In genomic region chr10:122307669-122308486, GRCh38 we compare ENCODE assay signal across 8 cellular contexts. TPM values are rescaled to one million over a fixed set of nuclear protein-coding genes. Genes with fewer than 3 reads are reported as not detected.
DNase-seq lines count a peak whose midpoint lies in the region; ATAC-seq and TF ChIP-seq lines count a peak whose summit lies in the region.

No MANE protein-coding gene starts in this region.

- no peaks in the 10 kb centered on the region for H3K27me3 Mint-ChIP-seq in chondrocyte (ENCODE audit: low read depth)

- H3K9me3 Mint-ChIP-seq in chondrocyte (ENCODE audit: low read depth), result peaks cover 8% of the 10 kb centered on the region

- peak overlapping the region; percentile 96 for H3K27ac Mint-ChIP-seq in chondrocyte (ENCODE audit: unreplicated experiment)

- intact Hi-C loops in vagina (cut with DNase I), result no loop called here

- no peaks in the 10 kb centered on the region for H3K4me1 ChIP-seq in HUES64 (ENCODE audit: insufficient read depth, low read length)
- H3K4me1 ChIP-seq in lung (ENCODE audit: control insufficient read depth in 2 of 2, insufficient read depth in 2 of 2, low read length in 2 of 2), result peaks cover 7 to 9% of the 10 kb centered on the region in 2 donors
- peaks cover 40% of the 10 kb centered on the region for H3K4me1 ChIP-seq in vagina

- no peak for DNase-seq in chondrocyte (ENCODE audit: low spot score)
- peak; percentile 48 for DNase-seq in lung (ENCODE audit: low spot score)
- DNase-seq in vagina (ENCODE audit: extremely low spot score in 2 of 2), result peak; percentile 70 to 90
- no peak for DNase-seq in activated CD8-positive, alpha-beta memory T cell treated with anti-CD3 and anti-CD28 coated beads, Interleukin-2, amount 50 U/mL, for 4 hours

- TF ChIP-seq CTCF in chondrocyte (IDR thresholded peaks at IDR 0.05) (no peak), lung (IDR thresholded peaks at IDR 0.05; ENCODE audit: control extremely low read depth, extremely low read depth) (no peak), vagina (IDR thresholded peaks at IDR 0.05) (no peak)

- H3K9me3 ChIP-seq in HUES64 (ENCODE audit: insufficient read depth, low read depth, low read length) (0 out of 2 replicates have a peak, but pooled peaks cover 3% of the 10 kb centered on the region), lung (ENCODE audit: control insufficient read depth in 2 of 2, insufficient read depth in 1 of 2, low read length in 1 of 2) (no peaks in the 10 kb centered on the region), vagina (no peaks in the 10 kb centered on the region)

- WGBS in HUES64, result 83% methylated on average over 15 of the region's 15 CpGs
- 50 to 55% methylated on average over 15 of the region's 15 CpGs for WGBS in lung, 2 donors

- H3K27me3 ChIP-seq in HUES64 (ENCODE audit: insufficient read depth, low read length) (no peaks in the 10 kb centered on the region), lung (ENCODE audit: control insufficient read depth, insufficient read depth) (no peaks in the 10 kb centered on the region), vagina (no peaks in the 10 kb centered on the region)

- H3K4me1 Mint-ChIP-seq in chondrocyte (ENCODE audit: low read depth), result peaks cover 55% of the 10 kb centered on the region

- peaks cover 1% of the 10 kb centered on the region for H3K36me3 Mint-ChIP-seq in chondrocyte (ENCODE audit: low read depth)

- H3K4me3 Mint-ChIP-seq in chondrocyte (ENCODE audit: unreplicated experiment), result peak overlapping the region; percentile 52

- H3K27ac ChIP-seq in HUES64 (ENCODE audit: low read depth, low read length) (0 out of 2 replicates have a peak overlapping the region, but pooled peaks have one; percentile 29), lung (ENCODE audit: low read depth in 1 of 2, low read length in 1 of 2) (peak overlapping the region; percentile 3 to 88), vagina (peak overlapping the region; percentile 83)

- H3K4me3 ChIP-seq in HUES64 (ENCODE audit: low read length), result no peak overlapping the region
- H3K4me3 ChIP-seq in lung, result no peak overlapping the region
- H3K4me3 ChIP-seq in vagina, result peak overlapping the region; percentile 3 to 19

- H3K9ac ChIP-seq in HUES64 (ENCODE audit: low read depth, low read length), result no peak overlapping the region

- no peak for TF ChIP-seq POLR2A in vagina (IDR thresholded peaks at IDR 0.05)

- ATAC-seq in GM18870 (IDR thresholded peaks at IDR 0.05; ENCODE audit: unreplicated experiment) (peak; percentile 67), lung (ENCODE audit: insufficient read depth, low FRiP score) (peak; percentile 58), HG02840 (IDR thresholded peaks at IDR 0.05; ENCODE audit: low FRiP score, unreplicated experiment) (no peak), HG02623 (IDR thresholded peaks at IDR 0.05; ENCODE audit: unreplicated experiment) (no peak)

- no peaks in the 10 kb centered on the region for H3K36me3 ChIP-seq in HUES64 (ENCODE audit: insufficient read depth, low read length)
- no peaks in the 10 kb centered on the region for H3K36me3 ChIP-seq in lung (ENCODE audit: control insufficient read depth in 2 of 2, insufficient read depth in 2 of 2, low read length in 2 of 2)
- no peaks in the 10 kb centered on the region for H3K36me3 ChIP-seq in vagina

RNA-seq across cellular contexts. Expression of gene BTBD16, which starts 36.8 kb away (rescaled TPM):
- not detected for polyA plus RNA-seq in HUES64 (2013, experiment 1 of 2)
- not detected for polyA plus RNA-seq in HUES64 (2013, experiment 2 of 2)
- 0.10 to 0.29 TPM in 2 of 3 replicates, not detected in the other for total RNA-seq in chondrocyte
- under 1 TPM in 1 of 2 donors, not detected in 1; 0.67 TPM for total RNA-seq in lung
- under 1 TPM; 0.03 to 0.73 TPM for polyA plus RNA-seq in lung
- total RNA-seq in vagina, result not detected

Comparison
In these comparisons a context has a peak if more than half of its experiments do, and no peak if none do; other contexts are left out.
1. ATAC-seq: peak in GM18870 (single experiment) and lung (single experiment); none in HG02840 (single experiment) and HG02623 (single experiment).
2. H3K27ac ChIP-seq: peak in every context shown above with its lines; median percentile 83 in vagina; 46 in lung; 29 in HUES64.
3. H3K4me3 ChIP-seq: peak in vagina (2 of 2); none in HUES64 (single experiment) and lung (single experiment).
4. DNase-seq: peak in lung (single experiment) and vagina (2 of 2); none in chondrocyte (single experiment) and activated CD8-positive, alpha-beta memory T cell treated with anti-CD3 and anti-CD28 coated beads, Interleukin-2, amount 50 U/mL, for 4 hours (single experiment).